In genomic region chr22:37999640-38000272, GRCh38 we compare ENCODE assay signal across 9 cellular contexts. TPM values are rescaled to one million over a fixed set of nuclear protein-coding genes. Genes with fewer than 3 reads are reported as not detected.
DNase-seq lines count a peak whose midpoint lies in the region; ATAC-seq, FAIRE-seq and TF ChIP-seq lines count a peak whose summit lies in the region.
"Had no signal": no experiment of that assay in that cellular context is flagged by ENCODE, and none has a peak within 500 bp of the region (broad histone marks: within the 10 kb centered on the region; RNA-seq: fewer than 3 reads in every experiment).

No MANE protein-coding gene starts in this region.

- H3K27ac Mint-ChIP-seq in astrocyte (ENCODE audit: unreplicated experiment) (no peak overlapping the region), neural progenitor cell (no peak overlapping the region)

- H3K27me3 ChIP-seq in astrocyte (ENCODE audit: insufficient read depth, low read length) (no peaks in the 10 kb centered on the region), mesenchymal stem cell (ENCODE audit: control insufficient read depth in 1 of 2, insufficient read depth in 1 of 2, low read length in 2 of 2) (peaks cover 23 to 25% of the 10 kb centered on the region in 2 experiments), neural progenitor cell (no peaks in the 10 kb centered on the region)

- no peak overlapping the region for H3K14ac ChIP-seq in mesenchymal stem cell (ENCODE audit: low read length in 2 of 2)

- no peaks in the 10 kb centered on the region for H3K79me2 ChIP-seq in astrocyte (ENCODE audit: insufficient read depth, low read length)
- H3K79me2 ChIP-seq in neural progenitor cell (ENCODE audit: low read depth): no peaks in the 10 kb centered on the region

- H2AK5ac ChIP-seq in mesenchymal stem cell (ENCODE audit: low read length, severe bottlenecking): no peak overlapping the region

- no peak overlapping the region for H2BK120ac ChIP-seq in mesenchymal stem cell (ENCODE audit: low read depth, low read length)

- no peak overlapping the region for H3K18ac ChIP-seq in mesenchymal stem cell (ENCODE audit: low read depth in 1 of 2, low read length in 2 of 2)

- H3K9me3 Mint-ChIP-seq in astrocyte (ENCODE audit: unreplicated experiment) (no peaks in the 10 kb centered on the region), neural progenitor cell (no peaks in the 10 kb centered on the region)

- no peak overlapping the region for H3K4me3 ChIP-seq in astrocyte (ENCODE audit: insufficient read depth, low read depth, low read length)
- H3K4me3 ChIP-seq in mesenchymal stem cell (ENCODE audit: insufficient read depth in 1 of 2, low read depth in 1 of 2, low read length in 2 of 2): no peak overlapping the region
- H3K4me3 ChIP-seq in neural progenitor cell: no peak overlapping the region

- no peaks in the 10 kb centered on the region for H3K36me3 Mint-ChIP-seq in astrocyte (ENCODE audit: low read depth, unreplicated experiment)
- no peaks in the 10 kb centered on the region for H3K36me3 Mint-ChIP-seq in neural progenitor cell

- H2BK15ac ChIP-seq in mesenchymal stem cell (ENCODE audit: low read depth, poor library complexity, severe bottlenecking): no peak overlapping the region

- H2BK12ac ChIP-seq in mesenchymal stem cell (ENCODE audit: low read length in 2 of 2): no peak overlapping the region

- no peak for FAIRE-seq in astrocyte (lab: Jason Lieb, UNC)

- H3K27me3 Mint-ChIP-seq in astrocyte (ENCODE audit: low read depth, unreplicated experiment) (peaks cover 14% of the 10 kb centered on the region), neural progenitor cell (ENCODE audit: insufficient read depth, low read depth) (peaks cover 8% of the 10 kb centered on the region)

- TF ChIP-seq CTCF in astrocyte (IDR thresholded peaks at IDR 0.05; ENCODE audit: insufficient read depth, low read depth, low read length): no peak
- no peak for TF ChIP-seq CTCF in neural progenitor cell (IDR thresholded peaks at IDR 0.05)

- no peaks in the 10 kb centered on the region for H3K79me1 ChIP-seq in mesenchymal stem cell (replicated peaks; ENCODE audit: low read length, poor library complexity, severe bottlenecking)

- H3K4me3 Mint-ChIP-seq in astrocyte (ENCODE audit: unreplicated experiment) (no peak overlapping the region), neural progenitor cell (no peak overlapping the region)

- peak overlapping the region; percentile 43 for H3K4me2 ChIP-seq in astrocyte (ENCODE audit: low read length)
- H3K4me2 ChIP-seq in mesenchymal stem cell (ENCODE audit: low read length, poor library complexity, severe bottlenecking): no peak overlapping the region
- H3K4me2 ChIP-seq in neural progenitor cell: no peak overlapping the region

- no peak overlapping the region for H4K91ac ChIP-seq in mesenchymal stem cell (ENCODE audit: low read length)

- H2BK5ac ChIP-seq in mesenchymal stem cell (ENCODE audit: low read depth, low read length, poor library complexity, severe bottlenecking): no peak overlapping the region

- no peak overlapping the region for H4K8ac ChIP-seq in mesenchymal stem cell (ENCODE audit: low read length)

- H3K4me1 ChIP-seq in astrocyte (ENCODE audit: insufficient read depth, low read length) (peaks cover 17% of the 10 kb centered on the region), mesenchymal stem cell (ENCODE audit: control insufficient read depth, insufficient read depth, low read depth, low read length) (peaks cover 11% of the 10 kb centered on the region), neural progenitor cell (peaks cover 10% of the 10 kb centered on the region)

- no peak for ATAC-seq in GM18517 (IDR thresholded peaks at IDR 0.05; ENCODE audit: unreplicated experiment)

- H3K4me1 Mint-ChIP-seq in astrocyte (ENCODE audit: low read depth, unreplicated experiment) (peaks cover 2% of the 10 kb centered on the region), neural progenitor cell (peaks cover 10% of the 10 kb centered on the region)

- H2AFZ ChIP-seq in astrocyte (ENCODE audit: low read depth, low read length) (no peak overlapping the region), mesenchymal stem cell (ENCODE audit: low read depth, low read length) (no peak overlapping the region), neural progenitor cell (replicated peaks) (no peak overlapping the region)

- WGBS in mesenchymal stem cell: 67% methylated on average over 16 of the region's 16 CpGs

- H3K9me3 ChIP-seq in astrocyte (ENCODE audit: insufficient read depth, low read depth, low read length): no peaks in the 10 kb centered on the region
- no peaks in the 10 kb centered on the region for H3K9me3 ChIP-seq in mesenchymal stem cell (ENCODE audit: control insufficient read depth, low read length)
- H3K9me3 ChIP-seq in neural progenitor cell (ENCODE audit: low read depth): no peaks in the 10 kb centered on the region

- no peaks in the 10 kb centered on the region for H3K36me3 ChIP-seq in astrocyte (ENCODE audit: insufficient read depth, low read length)
- no peaks in the 10 kb centered on the region for H3K36me3 ChIP-seq in mesenchymal stem cell (ENCODE audit: control insufficient read depth in 1 of 2, insufficient read depth in 2 of 2, low read depth in 1 of 2, low read length in 2 of 2)
- no peaks in the 10 kb centered on the region for H3K36me3 ChIP-seq in neural progenitor cell

- no peak overlapping the region for H3K23ac ChIP-seq in mesenchymal stem cell (ENCODE audit: low read length in 2 of 2)

- H3K4ac ChIP-seq in mesenchymal stem cell (ENCODE audit: low read depth in 1 of 2, low read length in 2 of 2): no peak overlapping the region

- H4K20me1 ChIP-seq in astrocyte (ENCODE audit: insufficient read depth, low read length) (no peaks in the 10 kb centered on the region), neural progenitor cell (ENCODE audit: low read depth) (no peaks in the 10 kb centered on the region)

- peak; percentile 92 for DNase-seq in DMS 273 (lab: John Stamatoyannopoulos, UW; ENCODE audit: unreplicated experiment)
- DNase-seq in MV-4-11 (lab: John Stamatoyannopoulos, UW): peak; percentile 71
- peak; percentile 78 for DNase-seq in astrocyte (ENCODE audit: low read depth)
- DNase-seq in mesenchymal stem cell: peak; percentile 61
- no peak for DNase-seq in germinal center (ENCODE audit: low spot score)
- no peak for DNase-seq in neural progenitor cell (ENCODE audit: low spot score)
- no peak for DNase-seq in T-helper 1 cell

- H3K27ac ChIP-seq in astrocyte (ENCODE audit: low read depth, low read length) (no peak overlapping the region), mesenchymal stem cell (ENCODE audit: low read length, poor library complexity, severe bottlenecking) (no peak overlapping the region), neural progenitor cell (no peak overlapping the region)
- H3K27ac ChIP-seq: VCaP had no signal

- H3F3A ChIP-seq in neural progenitor cell (ENCODE audit: low read depth): no peaks in the 10 kb centered on the region

- H3K9ac ChIP-seq in astrocyte (ENCODE audit: low read length): no peak overlapping the region
- no peak overlapping the region for H3K9ac ChIP-seq in mesenchymal stem cell (ENCODE audit: low read length)
- H3K9ac ChIP-seq in neural progenitor cell: no peak overlapping the region

RNA-seq across cellular contexts. Expression of gene SOX10, which starts 15.4 kb away (rescaled TPM):
- total RNA-seq in astrocyte (0.10 and 0.34 TPM in 2 replicates), neural progenitor cell (ENCODE audit: low replicate concordance) (0.99 and 4.5 TPM in 2 replicates)
- polyA plus RNA-seq in mesenchymal stem cell (2013, experiment 1 of 2): not detected
- not detected for polyA plus RNA-seq in mesenchymal stem cell (2013, experiment 2 of 2)

RNA-seq across cellular contexts. Expression of gene POLR2F, which starts 46.3 kb away (rescaled TPM):
- total RNA-seq in astrocyte (129 and 149 TPM in 2 replicates), neural progenitor cell (ENCODE audit: low replicate concordance) (75.5 and 76.1 TPM in 2 replicates)
- 88.8 TPM for polyA plus RNA-seq in mesenchymal stem cell (2013, experiment 1 of 2)
- 95.4 TPM for polyA plus RNA-seq in mesenchymal stem cell (2013, experiment 2 of 2)

RNA-seq across cellular contexts. Expression of gene C22orf23, which starts 46.4 kb away (rescaled TPM):
- total RNA-seq in astrocyte (not detected in 2 replicates), neural progenitor cell (ENCODE audit: low replicate concordance) (0.26 and 0.46 TPM in 2 replicates)
- polyA plus RNA-seq in mesenchymal stem cell (2013, experiment 1 of 2): 0.17 TPM
- 0.27 TPM for polyA plus RNA-seq in mesenchymal stem cell (2013, experiment 2 of 2)

RNA-seq across cellular contexts. Expression of gene PICK1, which starts 57.4 kb away (rescaled TPM):
- total RNA-seq in astrocyte: 20.7 and 22.9 TPM in 2 replicates
- 5.7 TPM for polyA plus RNA-seq in mesenchymal stem cell (2013, experiment 1 of 2)
- 5.9 TPM for polyA plus RNA-seq in mesenchymal stem cell (2013, experiment 2 of 2)
- total RNA-seq in neural progenitor cell (ENCODE audit: low replicate concordance): 10.7 and 31.8 TPM in 2 replicates

Comparison
In these comparisons a context has a peak if more than half of its experiments do, and no peak if none do; other contexts are left out.
1. DNase-seq: peak in DMS 273 (single experiment), MV-4-11 (single experiment), astrocyte (single experiment) and mesenchymal stem cell (single experiment); none in germinal center (single experiment), neural progenitor cell (single experiment) and T-helper 1 cell (0 of 5).